Comparison of ENCODE assay signal across 1 cellular context in the genomic region with DNA sequence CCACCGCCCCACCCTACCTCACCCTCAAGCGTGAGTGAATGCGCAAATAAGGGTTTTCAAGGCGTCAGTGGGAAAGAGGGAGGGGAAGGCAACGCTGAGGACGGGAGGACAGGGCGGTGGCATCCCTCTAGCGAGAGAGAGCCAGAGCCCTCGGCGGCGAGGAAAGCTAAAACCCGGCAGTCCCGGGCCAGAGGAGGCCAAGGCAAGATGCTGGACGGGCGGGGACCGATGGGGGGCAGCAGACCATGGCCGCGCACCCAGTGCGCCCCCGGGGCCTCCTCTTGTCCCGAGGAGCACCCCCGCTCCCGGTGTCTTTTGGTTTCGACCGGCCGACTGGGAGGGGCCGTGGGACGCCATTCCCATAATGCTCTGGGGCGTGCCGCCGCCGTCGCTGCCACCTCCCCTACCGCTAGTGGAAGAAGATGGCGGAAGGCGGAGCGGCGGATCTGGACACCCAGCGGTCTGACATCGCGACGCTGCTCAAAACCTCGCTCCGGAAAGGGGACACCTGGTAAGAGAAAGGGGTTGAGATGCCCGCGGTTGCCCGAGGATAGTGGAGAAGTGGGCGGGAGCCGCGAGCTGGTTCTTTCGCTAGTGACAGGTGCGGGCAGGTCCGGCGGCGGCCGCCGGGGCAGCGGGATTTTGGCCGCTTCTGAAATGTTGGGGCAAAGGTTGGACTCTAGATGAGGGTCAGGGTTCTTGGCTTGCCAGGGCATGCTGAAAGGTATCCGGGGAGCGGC.
TF ChIP-seq lines count a peak whose summit lies in the region.

A gene (plus strand): TSS at position 412 of the 740 bp plus-strand sequence. CDS start 11 bp downstream, at position 423.

TF ChIP-seq in HepG2, 621 proteins besides CTCF, POLR2A, EP300 and RAD21 (continued from another document and continues in another):
- TF ChIP-seq, protein P1, sequence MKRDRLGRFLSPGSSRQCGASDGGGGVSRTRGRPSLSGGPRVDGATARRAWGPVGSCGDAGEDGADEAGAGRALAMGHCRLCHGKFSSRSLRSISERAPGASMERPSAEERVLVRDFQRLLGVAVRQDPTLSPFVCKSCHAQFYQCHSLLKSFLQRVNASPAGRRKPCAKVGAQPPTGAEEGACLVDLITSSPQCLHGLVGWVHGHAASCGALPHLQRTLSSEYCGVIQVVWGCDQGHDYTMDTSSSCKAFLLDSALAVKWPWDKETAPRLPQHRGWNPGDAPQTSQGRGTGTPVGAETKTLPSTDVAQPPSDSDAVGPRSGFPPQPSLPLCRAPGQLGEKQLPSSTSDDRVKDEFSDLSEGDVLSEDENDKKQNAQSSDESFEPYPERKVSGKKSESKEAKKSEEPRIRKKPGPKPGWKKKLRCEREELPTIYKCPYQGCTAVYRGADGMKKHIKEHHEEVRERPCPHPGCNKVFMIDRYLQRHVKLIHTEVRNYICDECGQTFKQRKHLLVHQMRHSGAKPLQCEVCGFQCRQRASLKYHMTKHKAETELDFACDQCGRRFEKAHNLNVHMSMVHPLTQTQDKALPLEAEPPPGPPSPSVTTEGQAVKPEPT (CRISPR knock-in tag; IDR thresholded peaks at IDR 0.05; ENCODE audit: low read depth): peak; percentile 73; the same call in 1 of the 2 replicates
- TF ChIP-seq, protein P2, sequence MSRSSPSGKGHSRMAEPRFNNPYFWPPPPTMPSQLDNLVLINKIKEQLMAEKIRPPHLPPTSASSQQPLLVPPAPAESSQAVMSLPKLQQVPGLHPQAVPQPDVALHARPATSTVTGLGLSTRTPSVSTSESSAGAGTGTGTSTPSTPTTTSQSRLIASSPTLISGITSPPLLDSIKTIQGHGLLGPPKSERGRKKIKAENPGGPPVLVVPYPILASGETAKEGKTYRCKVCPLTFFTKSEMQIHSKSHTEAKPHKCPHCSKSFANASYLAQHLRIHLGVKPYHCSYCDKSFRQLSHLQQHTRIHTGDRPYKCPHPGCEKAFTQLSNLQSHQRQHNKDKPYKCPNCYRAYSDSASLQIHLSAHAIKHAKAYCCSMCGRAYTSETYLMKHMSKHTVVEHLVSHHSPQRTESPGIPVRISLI (CRISPR knock-in tag; IDR thresholded peaks at IDR 0.05; ENCODE audit: borderline replicate concordance): peak; percentile 78; the same call in 1 of the 2 replicates
- TF ChIP-seq, protein P3, sequence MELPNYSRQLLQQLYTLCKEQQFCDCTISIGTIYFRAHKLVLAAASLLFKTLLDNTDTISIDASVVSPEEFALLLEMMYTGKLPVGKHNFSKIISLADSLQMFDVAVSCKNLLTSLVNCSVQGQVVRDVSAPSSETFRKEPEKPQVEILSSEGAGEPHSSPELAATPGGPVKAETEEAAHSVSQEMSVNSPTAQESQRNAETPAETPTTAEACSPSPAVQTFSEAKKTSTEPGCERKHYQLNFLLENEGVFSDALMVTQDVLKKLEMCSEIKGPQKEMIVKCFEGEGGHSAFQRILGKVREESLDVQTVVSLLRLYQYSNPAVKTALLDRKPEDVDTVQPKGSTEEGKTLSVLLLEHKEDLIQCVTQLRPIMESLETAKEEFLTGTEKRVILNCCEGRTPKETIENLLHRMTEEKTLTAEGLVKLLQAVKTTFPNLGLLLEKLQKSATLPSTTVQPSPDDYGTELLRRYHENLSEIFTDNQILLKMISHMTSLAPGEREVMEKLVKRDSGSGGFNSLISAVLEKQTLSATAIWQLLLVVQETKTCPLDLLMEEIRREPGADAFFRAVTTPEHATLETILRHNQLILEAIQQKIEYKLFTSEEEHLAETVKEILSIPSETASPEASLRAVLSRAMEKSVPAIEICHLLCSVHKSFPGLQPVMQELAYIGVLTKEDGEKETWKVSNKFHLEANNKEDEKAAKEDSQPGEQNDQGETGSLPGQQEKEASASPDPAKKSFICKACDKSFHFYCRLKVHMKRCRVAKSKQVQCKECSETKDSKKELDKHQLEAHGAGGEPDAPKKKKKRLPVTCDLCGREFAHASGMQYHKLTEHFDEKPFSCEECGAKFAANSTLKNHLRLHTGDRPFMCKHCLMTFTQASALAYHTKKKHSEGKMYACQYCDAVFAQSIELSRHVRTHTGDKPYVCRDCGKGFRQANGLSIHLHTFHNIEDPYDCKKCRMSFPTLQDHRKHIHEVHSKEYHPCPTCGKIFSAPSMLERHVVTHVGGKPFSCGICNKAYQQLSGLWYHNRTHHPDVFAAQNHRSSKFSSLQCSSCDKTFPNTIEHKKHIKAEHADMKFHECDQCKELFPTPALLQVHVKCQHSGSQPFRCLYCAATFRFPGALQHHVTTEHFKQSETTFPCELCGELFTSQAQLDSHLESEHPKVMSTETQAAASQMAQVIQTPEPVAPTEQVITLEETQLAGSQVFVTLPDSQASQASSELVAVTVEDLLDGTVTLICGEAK (IDR thresholded peaks at IDR 0.05): no peak
- TF ChIP-seq, protein P3 (CRISPR knock-in tag; IDR thresholded peaks at IDR 0.05): no peak
- no peak for TF ChIP-seq ZFP36 (IDR thresholded peaks at IDR 0.05; ENCODE audit: borderline replicate concordance, low read depth, low read length, partially characterized antibody)
- no peak for TF ChIP-seq MLLT10 (CRISPR knock-in tag; IDR thresholded peaks at IDR 0.05)
- TF ChIP-seq MBD4 (IDR thresholded peaks at IDR 0.05; ENCODE audit: borderline replicate concordance, low read length): no peak
- no peak; the same call in 1 of the 2 replicates for TF ChIP-seq SIN3B (IDR thresholded peaks at IDR 0.05; ENCODE audit: low read length)
- TF ChIP-seq ZNF44 (CRISPR knock-in tag; IDR thresholded peaks at IDR 0.05): peak; percentile 71; the same call in 1 of the 2 replicates
- TF ChIP-seq ZNF556 (CRISPR knock-in tag; IDR thresholded peaks at IDR 0.05; ENCODE audit: borderline replicate concordance): peak; percentile 99
- no peak for TF ChIP-seq ZNF652 (CRISPR knock-in tag; IDR thresholded peaks at IDR 0.05; ENCODE audit: borderline replicate concordance, low read depth)
- TF ChIP-seq, protein P4, sequence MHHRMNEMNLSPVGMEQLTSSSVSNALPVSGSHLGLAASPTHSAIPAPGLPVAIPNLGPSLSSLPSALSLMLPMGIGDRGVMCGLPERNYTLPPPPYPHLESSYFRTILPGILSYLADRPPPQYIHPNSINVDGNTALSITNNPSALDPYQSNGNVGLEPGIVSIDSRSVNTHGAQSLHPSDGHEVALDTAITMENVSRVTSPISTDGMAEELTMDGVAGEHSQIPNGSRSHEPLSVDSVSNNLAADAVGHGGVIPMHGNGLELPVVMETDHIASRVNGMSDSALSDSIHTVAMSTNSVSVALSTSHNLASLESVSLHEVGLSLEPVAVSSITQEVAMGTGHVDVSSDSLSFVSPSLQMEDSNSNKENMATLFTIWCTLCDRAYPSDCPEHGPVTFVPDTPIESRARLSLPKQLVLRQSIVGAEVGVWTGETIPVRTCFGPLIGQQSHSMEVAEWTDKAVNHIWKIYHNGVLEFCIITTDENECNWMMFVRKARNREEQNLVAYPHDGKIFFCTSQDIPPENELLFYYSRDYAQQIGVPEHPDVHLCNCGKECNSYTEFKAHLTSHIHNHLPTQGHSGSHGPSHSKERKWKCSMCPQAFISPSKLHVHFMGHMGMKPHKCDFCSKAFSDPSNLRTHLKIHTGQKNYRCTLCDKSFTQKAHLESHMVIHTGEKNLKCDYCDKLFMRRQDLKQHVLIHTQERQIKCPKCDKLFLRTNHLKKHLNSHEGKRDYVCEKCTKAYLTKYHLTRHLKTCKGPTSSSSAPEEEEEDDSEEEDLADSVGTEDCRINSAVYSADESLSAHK (CRISPR knock-in tag; IDR thresholded peaks at IDR 0.05; ENCODE audit: borderline replicate concordance): no peak
- no peak for TF ChIP-seq HOXA7 (CRISPR knock-in tag; IDR thresholded peaks at IDR 0.05)
- TF ChIP-seq PLRG1 (conservative IDR thresholded peaks at IDR 0.05): no peak
- TF ChIP-seq, protein P5, sequence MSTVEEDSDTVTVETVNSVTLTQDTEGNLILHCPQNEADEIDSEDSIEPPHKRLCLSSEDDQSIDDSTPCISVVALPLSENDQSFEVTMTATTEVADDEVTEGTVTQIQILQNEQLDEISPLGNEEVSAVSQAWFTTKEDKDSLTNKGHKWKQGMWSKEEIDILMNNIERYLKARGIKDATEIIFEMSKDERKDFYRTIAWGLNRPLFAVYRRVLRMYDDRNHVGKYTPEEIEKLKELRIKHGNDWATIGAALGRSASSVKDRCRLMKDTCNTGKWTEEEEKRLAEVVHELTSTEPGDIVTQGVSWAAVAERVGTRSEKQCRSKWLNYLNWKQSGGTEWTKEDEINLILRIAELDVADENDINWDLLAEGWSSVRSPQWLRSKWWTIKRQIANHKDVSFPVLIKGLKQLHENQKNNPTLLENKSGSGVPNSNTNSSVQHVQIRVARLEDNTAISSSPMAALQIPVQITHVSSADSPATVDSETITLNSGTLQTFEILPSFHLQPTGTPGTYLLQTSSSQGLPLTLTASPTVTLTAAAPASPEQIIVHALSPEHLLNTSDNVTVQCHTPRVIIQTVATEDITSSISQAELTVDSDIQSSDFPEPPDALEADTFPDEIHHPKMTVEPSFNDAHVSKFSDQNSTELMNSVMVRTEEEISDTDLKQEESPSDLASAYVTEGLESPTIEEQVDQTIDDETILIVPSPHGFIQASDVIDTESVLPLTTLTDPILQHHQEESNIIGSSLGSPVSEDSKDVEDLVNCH (CRISPR knock-in tag; IDR thresholded peaks at IDR 0.05): no peak
- TF ChIP-seq, protein P6, sequence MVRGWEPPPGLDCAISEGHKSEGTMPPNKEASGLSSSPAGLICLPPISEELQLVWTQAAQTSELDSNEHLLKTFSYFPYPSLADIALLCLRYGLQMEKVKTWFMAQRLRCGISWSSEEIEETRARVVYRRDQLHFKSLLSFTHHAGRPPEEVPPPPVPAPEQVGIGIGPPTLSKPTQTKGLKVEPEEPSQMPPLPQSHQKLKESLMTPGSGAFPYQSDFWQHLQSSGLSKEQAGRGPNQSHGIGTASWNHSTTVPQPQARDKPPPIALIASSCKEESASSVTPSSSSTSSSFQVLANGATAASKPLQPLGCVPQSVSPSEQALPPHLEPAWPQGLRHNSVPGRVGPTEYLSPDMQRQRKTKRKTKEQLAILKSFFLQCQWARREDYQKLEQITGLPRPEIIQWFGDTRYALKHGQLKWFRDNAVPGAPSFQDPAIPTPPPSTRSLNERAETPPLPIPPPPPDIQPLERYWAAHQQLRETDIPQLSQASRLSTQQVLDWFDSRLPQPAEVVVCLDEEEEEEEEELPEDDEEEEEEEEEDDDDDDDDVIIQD (CRISPR knock-in tag; IDR thresholded peaks at IDR 0.05; ENCODE audit: low read depth): peak; percentile 98
- no peak for TF ChIP-seq SP1 (IDR thresholded peaks at IDR 0.05)
- peak; percentile 82 for TF ChIP-seq SP1 (CRISPR knock-in tag; IDR thresholded peaks at IDR 0.05)
- TF ChIP-seq, protein P7, sequence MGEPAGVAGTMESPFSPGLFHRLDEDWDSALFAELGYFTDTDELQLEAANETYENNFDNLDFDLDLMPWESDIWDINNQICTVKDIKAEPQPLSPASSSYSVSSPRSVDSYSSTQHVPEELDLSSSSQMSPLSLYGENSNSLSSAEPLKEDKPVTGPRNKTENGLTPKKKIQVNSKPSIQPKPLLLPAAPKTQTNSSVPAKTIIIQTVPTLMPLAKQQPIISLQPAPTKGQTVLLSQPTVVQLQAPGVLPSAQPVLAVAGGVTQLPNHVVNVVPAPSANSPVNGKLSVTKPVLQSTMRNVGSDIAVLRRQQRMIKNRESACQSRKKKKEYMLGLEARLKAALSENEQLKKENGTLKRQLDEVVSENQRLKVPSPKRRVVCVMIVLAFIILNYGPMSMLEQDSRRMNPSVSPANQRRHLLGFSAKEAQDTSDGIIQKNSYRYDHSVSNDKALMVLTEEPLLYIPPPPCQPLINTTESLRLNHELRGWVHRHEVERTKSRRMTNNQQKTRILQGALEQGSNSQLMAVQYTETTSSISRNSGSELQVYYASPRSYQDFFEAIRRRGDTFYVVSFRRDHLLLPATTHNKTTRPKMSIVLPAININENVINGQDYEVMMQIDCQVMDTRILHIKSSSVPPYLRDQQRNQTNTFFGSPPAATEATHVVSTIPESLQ (CRISPR knock-in tag; conservative IDR thresholded peaks at IDR 0.05): no peak
- TF ChIP-seq, protein P8, sequence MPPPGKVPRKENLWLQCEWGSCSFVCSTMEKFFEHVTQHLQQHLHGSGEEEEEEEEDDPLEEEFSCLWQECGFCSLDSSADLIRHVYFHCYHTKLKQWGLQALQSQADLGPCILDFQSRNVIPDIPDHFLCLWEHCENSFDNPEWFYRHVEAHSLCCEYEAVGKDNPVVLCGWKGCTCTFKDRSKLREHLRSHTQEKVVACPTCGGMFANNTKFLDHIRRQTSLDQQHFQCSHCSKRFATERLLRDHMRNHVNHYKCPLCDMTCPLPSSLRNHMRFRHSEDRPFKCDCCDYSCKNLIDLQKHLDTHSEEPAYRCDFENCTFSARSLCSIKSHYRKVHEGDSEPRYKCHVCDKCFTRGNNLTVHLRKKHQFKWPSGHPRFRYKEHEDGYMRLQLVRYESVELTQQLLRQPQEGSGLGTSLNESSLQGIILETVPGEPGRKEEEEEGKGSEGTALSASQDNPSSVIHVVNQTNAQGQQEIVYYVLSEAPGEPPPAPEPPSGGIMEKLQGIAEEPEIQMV (CRISPR knock-in tag; IDR thresholded peaks at IDR 0.05; ENCODE audit: low read depth): peak; percentile 65; the same call in 1 of the 2 replicates
- TF ChIP-seq ZNF143 (CRISPR knock-in tag; IDR thresholded peaks at IDR 0.05): peak; percentile 92
- 0 out of 2 replicates have a peak, but pooled peaks have one; percentile 52 for TF ChIP-seq ZNF205 (CRISPR knock-in tag; IDR thresholded peaks at IDR 0.05)
- no peak for TF ChIP-seq ZNF674 (CRISPR knock-in tag; IDR thresholded peaks at IDR 0.05; ENCODE audit: low read depth)
- TF ChIP-seq KDM5B (CRISPR knock-in tag; IDR thresholded peaks at IDR 0.05; ENCODE audit: borderline replicate concordance): peak; percentile 68; the same call in 1 of the 2 replicates
- TF ChIP-seq ZFP82 (CRISPR knock-in tag; IDR thresholded peaks at IDR 0.05; ENCODE audit: borderline replicate concordance): 0 out of 2 replicates have a peak, but pooled peaks have one; percentile 43
- TF ChIP-seq NAIF1 (CRISPR knock-in tag; IDR thresholded peaks at IDR 0.05; ENCODE audit: borderline replicate concordance): peak; percentile 92; the same call in 1 of the 2 replicates
- TF ChIP-seq ZNF501 (CRISPR knock-in tag; IDR thresholded peaks at IDR 0.05): peak; percentile 72
- TF ChIP-seq NCOR1 (IDR thresholded peaks at IDR 0.05; ENCODE audit: borderline replicate concordance, low read length): no peak
- TF ChIP-seq ZNF343 (CRISPR knock-in tag; IDR thresholded peaks at IDR 0.05): peak; percentile 80; the same call in 1 of the 2 replicates
